In genomic region chr15:68808770-68809169, GRCh38 we compare ENCODE assay signal across 15 cellular contexts. TPM values are rescaled to one million over a fixed set of nuclear protein-coding genes. Genes with fewer than 3 reads are reported as not detected.
DNase-seq lines count a peak whose midpoint lies in the region; ATAC-seq lines count a peak whose summit lies in the region.
"Had no signal": no experiment of that assay in that cellular context is flagged by ENCODE, and none has a peak within 500 bp of the region (broad histone marks: within the 10 kb centered on the region; RNA-seq: fewer than 3 reads in every experiment).

No MANE protein-coding gene starts in this region.

- H3K27me3 Mint-ChIP-seq in activated naive CD4-positive, alpha-beta T cell treated with anti-CD3 and anti-CD28 coated beads, Interleukin-2, amount 10 ng/mL, durations not matched to agents 7 days and 5 days = no peaks in the 10 kb centered on the region
- H3K27me3 Mint-ChIP-seq in T-helper 17 cell = no peaks in the 10 kb centered on the region
- H3K27me3 Mint-ChIP-seq in memory B cell = no peaks in the 10 kb centered on the region

- peak overlapping the region; percentile 33 for H3K27ac Mint-ChIP-seq in activated naive CD4-positive, alpha-beta T cell treated with anti-CD3 and anti-CD28 coated beads, Interleukin-2, amount 10 ng/mL, durations not matched to agents 7 days and 5 days
- H3K27ac Mint-ChIP-seq in T-helper 17 cell = peak overlapping the region; percentile 67
- H3K27ac Mint-ChIP-seq in memory B cell = peak overlapping the region; percentile 26

- H3K9me3 ChIP-seq in T-helper 17 cell (ENCODE audit: control insufficient read depth, low read length, poor library complexity, severe bottlenecking) = no peaks in the 10 kb centered on the region
- H3K9me3 ChIP-seq: gastroesophageal sphincter, vagina had no signal

- ATAC-seq in T-helper 17 cell (no peak), memory B cell (ENCODE audit: low read depth) (no peak)
- ATAC-seq in stimulated activated naive CD8-positive, alpha-beta T cell treated with anti-CD3 and anti-CD28 coated beads, Interleukin-15, Interleukin-2, amounts not matched to agents 100 U/mL and 50 U/mL, for 24 hours = peak; percentile 24
- ATAC-seq: gastroesophageal sphincter, PC-3 had no signal

- CTCF ChIA-PET in activated naive CD4-positive, alpha-beta T cell treated with anti-CD3 and anti-CD28 coated beads, Interleukin-2, amount 10 ng/mL, durations not matched to agents 7 days and 5 days (lab: Charles Lee) = no interaction called here

- no peak overlapping the region for H3K4me3 Mint-ChIP-seq in activated naive CD4-positive, alpha-beta T cell treated with anti-CD3 and anti-CD28 coated beads, Interleukin-2, amount 10 ng/mL, durations not matched to agents 7 days and 5 days
- H3K4me3 Mint-ChIP-seq in T-helper 17 cell (no peak overlapping the region), memory B cell (no peak overlapping the region)

- H3K9me3 Mint-ChIP-seq in activated naive CD4-positive, alpha-beta T cell treated with anti-CD3 and anti-CD28 coated beads, Interleukin-2, amount 10 ng/mL, durations not matched to agents 7 days and 5 days = no peaks in the 10 kb centered on the region
- no peaks in the 10 kb centered on the region for H3K9me3 Mint-ChIP-seq in memory B cell

- H3K4me1 Mint-ChIP-seq in activated naive CD4-positive, alpha-beta T cell treated with anti-CD3 and anti-CD28 coated beads, Interleukin-2, amount 10 ng/mL, durations not matched to agents 7 days and 5 days = peaks cover 61% of the 10 kb centered on the region
- H3K4me1 Mint-ChIP-seq in T-helper 17 cell (peaks cover 54% of the 10 kb centered on the region), memory B cell (peaks cover 53% of the 10 kb centered on the region)

- no peak for DNase-seq in activated naive CD4-positive, alpha-beta T cell treated with anti-CD3 and anti-CD28 coated beads, Interleukin-2, amount 10 ng/mL, durations not matched to agents 7 days and 5 days
- no peak for DNase-seq in activated naive CD4-positive, alpha-beta T cell treated with Interleukin-2 at 50 U/mL for 16 hours
- DNase-seq in T-helper 17 cell (no peak), memory B cell (ENCODE audit: low spot score in 2 of 2) (no peak), activated gamma-delta T cell (lab: John Stamatoyannopoulos, UW) (no peak), NCI-H1048 (lab: John Stamatoyannopoulos, UW) (no peak), dermis blood vessel endothelial cell (no peak)
- no peak for DNase-seq in stimulated activated naive CD8-positive, alpha-beta T cell treated with anti-CD3 and anti-CD28 coated beads, Interleukin-15, Interleukin-2, amounts not matched to agents 100 U/mL and 50 U/mL, for 24 hours
- DNase-seq: amniotic stem cell; NCI-H2081; NCI-H69; PC-3; stimulated activated CD4-positive, alpha-beta T cell treated with anti-CD3 and anti-CD28 coated beads, Interleukin-4, amount 100 ng/mL, for 24 hours had no signal

- peaks cover 36% of the 10 kb centered on the region for H3K36me3 Mint-ChIP-seq in activated naive CD4-positive, alpha-beta T cell treated with anti-CD3 and anti-CD28 coated beads, Interleukin-2, amount 10 ng/mL, durations not matched to agents 7 days and 5 days
- peaks cover 7% of the 10 kb centered on the region for H3K36me3 Mint-ChIP-seq in T-helper 17 cell (ENCODE audit: low read depth)
- H3K36me3 Mint-ChIP-seq in memory B cell = peaks cover 14% of the 10 kb centered on the region

RNA-seq across cellular contexts. Expression of gene ANP32A, which starts 11.9 kb away (rescaled TPM):
- total RNA-seq in T-helper 17 cell = 10 to 100 TPM; 78.7 to 83.3 TPM
- 68.2 and 119 TPM in 2 replicates for total RNA-seq in dermis blood vessel endothelial cell
